21 cellular contexts compared by ENCODE assay signal in genomic region chr1:224353975-224354930, GRCh38. TPM values are rescaled to one million over a fixed set of nuclear protein-coding genes. Genes with fewer than 3 reads are reported as not detected.
DNase-seq lines count a peak whose midpoint lies in the region; ATAC-seq, FAIRE-seq and TF ChIP-seq lines count a peak whose summit lies in the region.
"Had no signal": no experiment of that assay in that cellular context is flagged by ENCODE, and none has a peak within 500 bp of the region (broad histone marks: within the 10 kb centered on the region; RNA-seq: fewer than 3 reads in every experiment).

No MANE protein-coding gene starts in this region.

- intact Hi-C loops in K562 (cut with micrococcal nuclease) (no loop called here), transverse colon (cut with DNase I; ENCODE audit: low total_unique reads) (no loop called here), A673 (cut with micrococcal nuclease; ENCODE audit: unreplicated experiment) (no loop called here)

- H3K4me1 Mint-ChIP-seq in activated naive CD8-positive, alpha-beta T cell (ENCODE audit: low read depth), result peaks cover 34% of the 10 kb centered on the region
- peaks cover 33% of the 10 kb centered on the region for H3K4me1 Mint-ChIP-seq in activated naive CD8-positive, alpha-beta T cell treated with anti-CD3 and anti-CD28 coated beads, Interleukin-2, amount 50 U/mL, for 24 hours

- peak overlapping the region; percentile 46 for H3K27ac Mint-ChIP-seq in activated naive CD8-positive, alpha-beta T cell
- no peak overlapping the region for H3K27ac Mint-ChIP-seq in activated naive CD8-positive, alpha-beta T cell treated with anti-CD3 and anti-CD28 coated beads, Interleukin-2, amount 50 U/mL, for 24 hours

- BruUV-seq in K562 (replicated peaks; lab: Mats Ljungman, UMichigan) (no TSS peak), A673 (replicated peaks; lab: Mats Ljungman, UMichigan) (no TSS peak)

- TF ChIP-seq CTCF in K562 (IDR thresholded peaks at IDR 0.05 in 2 of 3, conservative IDR thresholded peaks at IDR 0.05 in 1 of 3; ENCODE audit: insufficient read depth in 2 of 3, low read depth in 1 of 3, low read length in 3 of 3) (no peak), transverse colon (IDR thresholded peaks at IDR 0.05) (no peak), A673 (conservative IDR thresholded peaks at IDR 0.05; ENCODE audit: low read depth, low read length) (no peak)

- no peak overlapping the region for H2AFZ ChIP-seq in K562 (ENCODE audit: low read depth, low read length)

- WGBS in K562 (ENCODE audit: insufficient coverage, low coverage, missing lambda C conversion rate), result 30% methylated on average over 5 of the region's 5 CpGs
- 45 to 47% methylated on average over 4 to 5 of the region's 5 CpGs for WGBS in transverse colon (ENCODE audit: low coverage in 1 of 2), 2 donors

- H3K4me3 ChIP-seq in K562, result no peak overlapping the region
- H3K4me3 ChIP-seq in mucosa of rectum (ENCODE audit: low read length in 2 of 2), result no peak overlapping the region
- no peak overlapping the region for H3K4me3 ChIP-seq in transverse colon
- no peak overlapping the region for H3K4me3 ChIP-seq in A673 (ENCODE audit: low read depth, low read length, poor library complexity, severe bottlenecking)
- H3K4me3 ChIP-seq: GM12878 had no signal

- H3K27me3 ChIP-seq in K562 (ENCODE audit: control insufficient read depth in 2 of 2, insufficient read depth in 2 of 2, low read length in 2 of 2) (no peaks in the 10 kb centered on the region), mucosa of rectum (ENCODE audit: control insufficient read depth in 2 of 2, insufficient read depth in 2 of 2, low read length in 2 of 2) (no peaks in the 10 kb centered on the region), transverse colon (no peaks in the 10 kb centered on the region), A673 (replicated peaks; ENCODE audit: insufficient read depth, low read depth, low read length, poor library complexity) (no peaks in the 10 kb centered on the region)

- no peaks in the 10 kb centered on the region for H3K9me1 ChIP-seq in K562 (ENCODE audit: control insufficient read depth, insufficient read depth, low read length)

- H3K4me3 Mint-ChIP-seq in activated naive CD8-positive, alpha-beta T cell, result no peak overlapping the region
- H3K4me3 Mint-ChIP-seq in activated naive CD8-positive, alpha-beta T cell treated with anti-CD3 and anti-CD28 coated beads, Interleukin-2, amount 50 U/mL, for 24 hours, result no peak overlapping the region
- H3K4me3 Mint-ChIP-seq: CD4-positive, alpha-beta memory T cell had no signal

- no peak for FAIRE-seq in K562 (lab: Jason Lieb, UNC)
- FAIRE-seq: GM12878, GM18507, H1 had no signal

- H3K36me3 Mint-ChIP-seq in activated naive CD8-positive, alpha-beta T cell, result no peaks in the 10 kb centered on the region
- H3K36me3 Mint-ChIP-seq in activated naive CD8-positive, alpha-beta T cell treated with anti-CD3 and anti-CD28 coated beads, Interleukin-2, amount 50 U/mL, for 24 hours (ENCODE audit: low read depth), result peaks cover 4% of the 10 kb centered on the region

- no peak for DNase-seq in activated naive CD8-positive, alpha-beta T cell treated with anti-CD3 and anti-CD28 coated beads, Interleukin-2, amount 50 U/mL, for 24 hours
- DNase-seq in K562 (ENCODE audit: extremely low read depth in 1 of 4, low spot score in 3 of 4) (no peak), transverse colon (no peak), SHP77 (lab: John Stamatoyannopoulos, UW) (no peak), A673 (ENCODE audit: low spot score) (no peak)
- DNase-seq: 8988T; CD4-positive, alpha-beta memory T cell; DMS53; EL; Kasumi-1; MM.1S; NCI-H1092 treated with DMSO at 0.1 percent for 48 hours; NCI-H146; NCI-H2029 treated with DMSO at 0.1 percent for 48 hours had no signal

- H3K4me2 ChIP-seq in K562 (ENCODE audit: insufficient read depth, low read length), result no peak overlapping the region

- no peak for ATAC-seq in activated naive CD8-positive, alpha-beta T cell treated with anti-CD3 and anti-CD28 coated beads, Interleukin-2, amount 50 U/mL, for 24 hours
- ATAC-seq in K562, result no peak
- no peak for ATAC-seq in HG02840 (IDR thresholded peaks at IDR 0.05; ENCODE audit: low FRiP score, unreplicated experiment)
- ATAC-seq: GM12878, Panc1 had no signal

- in situ Hi-C loops in K562 (cut with MboI) (no loop called here), transverse colon (cut with MboI; ENCODE audit: low pct_ligation_motif_present in 1 of 4, low pct_unique_long_range_greater_than_20kb in 1 of 4, low sequenced_read_pairs in 3 of 4) (no loop called here)

- no peak for TF ChIP-seq EP300 in K562 (IDR thresholded peaks at IDR 0.05; ENCODE audit: low read length)
- no peak for TF ChIP-seq EP300 in transverse colon (IDR thresholded peaks at IDR 0.05; ENCODE audit: low read depth)

- TF ChIP-seq POLR2A in K562 (conservative IDR thresholded peaks at IDR 0.05) (no peak), transverse colon (IDR thresholded peaks at IDR 0.05) (no peak)

- H3K27ac ChIP-seq in K562 (ENCODE audit: extremely low read depth, low read depth, low read length), result no peak overlapping the region
- peak overlapping the region; percentile 48 to 59 for H3K27ac ChIP-seq in mucosa of rectum (ENCODE audit: low read depth in 2 of 2, low read length in 2 of 2)
- H3K27ac ChIP-seq in transverse colon, result peak overlapping the region; percentile 64 to 74 (median 66)
- no peak overlapping the region for H3K27ac ChIP-seq in A673 (ENCODE audit: low read depth, low read length, poor library complexity, severe bottlenecking)

- TF ChIP-seq RAD21 in K562 (CRISPR knock-in tag; conservative IDR thresholded peaks at IDR 0.05 in 1 of 2, IDR thresholded peaks at IDR 0.05 in 1 of 2), result no peak

- peaks cover 25% of the 10 kb centered on the region for H3K79me2 ChIP-seq in K562 (ENCODE audit: control insufficient read depth, insufficient read depth, low read length)

- H3K9ac ChIP-seq in K562 (ENCODE audit: insufficient read depth in 1 of 2, low read depth in 2 of 2, low read length in 2 of 2), result no peak overlapping the region
- H3K9ac ChIP-seq in mucosa of rectum (ENCODE audit: low read depth in 1 of 2, low read length in 2 of 2), result no peak overlapping the region

- CTCF ChIA-PET in K562 (lab: Yijun Ruan, JAX; ENCODE audit: low intra/inter-chr PET ratio), result no interaction called here
- CTCF ChIA-PET in A673 (lab: Charles Lee), result no interaction called here

- H3K9me3 ChIP-seq in K562 (replicated peaks; ENCODE audit: control insufficient read depth, insufficient read depth, low read depth, low read length) (no peaks in the 10 kb centered on the region), mucosa of rectum (ENCODE audit: control insufficient read depth in 2 of 2, low read length in 2 of 2) (no peaks in the 10 kb centered on the region), transverse colon (no peaks in the 10 kb centered on the region), A673 (ENCODE audit: low read depth, low read length, poor library complexity, severe bottlenecking) (no peaks in the 10 kb centered on the region)

- H4K20me1 ChIP-seq in K562 (replicated peaks; ENCODE audit: control insufficient read depth, insufficient read depth, low read length), result no peaks in the 10 kb centered on the region

- POLR2A ChIA-PET in K562 (lab: Yijun Ruan, JAX) (interaction anchor here (0.6 to 0.8 kb wide), 3 partner anchors 10 to 655 kb away, joined by 3 to 4 read pairs (median 4); no protein-coding TSS in a partner anchor), A673 (lab: Charles Lee; ENCODE audit: low non-redundant PET) (no interaction called here)

- H3K9me3 Mint-ChIP-seq in activated naive CD8-positive, alpha-beta T cell (ENCODE audit: low read depth), result no peaks in the 10 kb centered on the region
- H3K9me3 Mint-ChIP-seq in activated naive CD8-positive, alpha-beta T cell treated with anti-CD3 and anti-CD28 coated beads, Interleukin-2, amount 50 U/mL, for 24 hours, result no peaks in the 10 kb centered on the region
- H3K9me3 Mint-ChIP-seq: CD4-positive, alpha-beta memory T cell had no signal

- no peaks in the 10 kb centered on the region for H3K27me3 Mint-ChIP-seq in activated naive CD8-positive, alpha-beta T cell
- no peaks in the 10 kb centered on the region for H3K27me3 Mint-ChIP-seq in activated naive CD8-positive, alpha-beta T cell treated with anti-CD3 and anti-CD28 coated beads, Interleukin-2, amount 50 U/mL, for 24 hours
- H3K27me3 Mint-ChIP-seq: CD4-positive, alpha-beta memory T cell had no signal

- H3K4me1 ChIP-seq in K562 (replicated peaks in 1 of 2; ENCODE audit: control insufficient read depth in 2 of 2, insufficient read depth in 2 of 2, low read length in 2 of 2) (peaks cover 12 to 14% of the 10 kb centered on the region in 2 experiments), mucosa of rectum (ENCODE audit: control insufficient read depth in 2 of 2, insufficient read depth in 2 of 2, low read length in 2 of 2) (peaks cover 19 to 31% of the 10 kb centered on the region in 2 donors), transverse colon (peaks cover 7 to 46% (median 28%) of the 10 kb centered on the region in 4 donors), A673 (ENCODE audit: insufficient read depth, low read length, poor library complexity, severe bottlenecking) (peaks cover 5% of the 10 kb centered on the region)

- no peaks in the 10 kb centered on the region for H3K36me3 ChIP-seq in K562 (ENCODE audit: control insufficient read depth, insufficient read depth, low read length)
- H3K36me3 ChIP-seq in mucosa of rectum (ENCODE audit: control insufficient read depth in 2 of 2, insufficient read depth in 2 of 2, low read length in 2 of 2), result no peaks in the 10 kb centered on the region
- H3K36me3 ChIP-seq in transverse colon, result no peaks in the 10 kb centered on the region
- no peaks in the 10 kb centered on the region for H3K36me3 ChIP-seq in A673 (ENCODE audit: insufficient read depth, low read length, poor library complexity, severe bottlenecking)

RNA-seq across cellular contexts. Expression of gene CNIH4, which starts 2.4 kb away (rescaled TPM):
- 28.0 and 34.1 TPM in 2 replicates for total RNA-seq in K562 (2011; cell fraction: chromatin; rRNA removed; ENCODE audit: low replicate concordance)
- total RNA-seq in K562 (2011; cell fraction: nucleolus; rRNA removed), result 36.0 and 43.7 TPM in 2 replicates
- total RNA-seq in K562 (2011; cell fraction: nucleoplasm; rRNA removed), result 40.5 and 49.5 TPM in 2 replicates
- total RNA-seq in K562 (2014; rRNA removed) (32.6 and 47.6 TPM in 2 replicates), K562 (2014; rRNA removed; fragmentation: Illumina TruSeq; extraction: Trizol) (71.9 and 75.2 TPM in 2 replicates), K562 (2015; rRNA removed; fragmentation: Illumina TruSeq; extraction: Trizol) (37.5 and 41.3 TPM in 2 replicates), K562 (2021) (45.8 and 49.0 TPM in 2 replicates), transverse colon (10 to 100 TPM; 33.0 to 48.7 (median 42.0) TPM), A673 (2021) (76.7 and 79.9 TPM in 2 replicates)
- polyA plus RNA-seq in K562 (2011; rRNA removed) (86.4 and 97.0 TPM in 2 replicates), K562 (2014; fragmentation: Illumina TruSeq; extraction: Trizol) (43.6 and 52.8 TPM in 2 replicates), K562 (2014; fragmentation: Nextera tagmentation; extraction: Ambion mirVana) (100 to 1,000 TPM; 237 to 266 TPM), K562 (2014; rRNA removed) (61.1 and 64.4 TPM in 2 replicates)
- 43.8 and 85.8 TPM in 2 replicates for polyA plus RNA-seq in K562 (2011; cell fraction: cytosol; rRNA removed)
- polyA plus RNA-seq in K562 (2011; cell fraction: nucleus; rRNA removed), result 24.3 and 29.0 TPM in 2 replicates
- 50.3 and 75.7 TPM in 2 replicates for polyA plus RNA-seq in K562 (2012)
- 59.9 and 80.4 TPM in 2 replicates for polyA minus RNA-seq in K562 (2011; rRNA and poly(A)+ RNA removed)
- 12.7 and 14.3 TPM in 2 replicates for polyA minus RNA-seq in K562 (2011; cell fraction: cytosol; rRNA and poly(A)+ RNA removed)
- 14.5 and 22.5 TPM in 2 replicates for polyA minus RNA-seq in K562 (2011; cell fraction: nucleus; rRNA and poly(A)+ RNA removed)

RNA-seq across cellular contexts. Expression of gene NVL, which starts 24.3 kb away (rescaled TPM):
- total RNA-seq in K562 (2011; cell fraction: chromatin; rRNA removed; ENCODE audit: low replicate concordance), result 93.8 and 232 TPM in 2 replicates
- 53.6 and 53.9 TPM in 2 replicates for total RNA-seq in K562 (2011; cell fraction: nucleolus; rRNA removed)
- total RNA-seq in K562 (2011; cell fraction: nucleoplasm; rRNA removed), result 64.7 and 78.1 TPM in 2 replicates
- 38.8 and 47.5 TPM in 2 replicates for total RNA-seq in K562 (2014; rRNA removed)
- 73.4 and 81.3 TPM in 2 replicates for total RNA-seq in K562 (2014; rRNA removed; fragmentation: Illumina TruSeq; extraction: Trizol)
- 60.2 and 62.9 TPM in 2 replicates for total RNA-seq in K562 (2015; rRNA removed; fragmentation: Illumina TruSeq; extraction: Trizol)
- total RNA-seq in K562 (2021), result 44.7 and 49.0 TPM in 2 replicates
- 49.3 and 55.9 TPM in 2 replicates for polyA plus RNA-seq in K562 (2011; rRNA removed)
- 19.9 and 32.6 TPM in 2 replicates for polyA plus RNA-seq in K562 (2011; cell fraction: cytosol; rRNA removed)
- 48.7 and 51.8 TPM in 2 replicates for polyA plus RNA-seq in K562 (2011; cell fraction: nucleus; rRNA removed)
- polyA plus RNA-seq in K562 (2012), result 32.6 and 42.5 TPM in 2 replicates
- 63.6 and 73.9 TPM in 2 replicates for polyA plus RNA-seq in K562 (2014; fragmentation: Illumina TruSeq; extraction: Trizol)
- 10 to 100 TPM; 32.5 to 64.1 TPM for polyA plus RNA-seq in K562 (2014; fragmentation: Nextera tagmentation; extraction: Ambion mirVana)
- 73.0 and 86.6 TPM in 2 replicates for polyA plus RNA-seq in K562 (2014; rRNA removed)
- polyA minus RNA-seq in K562 (2011; rRNA and poly(A)+ RNA removed), result 77.2 and 86.5 TPM in 2 replicates
- 21.6 and 25.9 TPM in 2 replicates for polyA minus RNA-seq in K562 (2011; cell fraction: cytosol; rRNA and poly(A)+ RNA removed)
- polyA minus RNA-seq in K562 (2011; cell fraction: nucleus; rRNA and poly(A)+ RNA removed), result 49.1 and 77.1 TPM in 2 replicates
- total RNA-seq in transverse colon, result 10 to 100 TPM; 35.9 to 52.3 (median 40.5) TPM
- total RNA-seq in A673 (2021), result 52.5 and 54.8 TPM in 2 replicates

Comparison
In these comparisons a context has a peak if more than half of its experiments do, and no peak if none do; other contexts are left out.
1. H3K27ac ChIP-seq: peak in mucosa of rectum (2 of 2) and transverse colon (4 of 4); none in K562 (single experiment) and A673 (single experiment).